In genomic region chr6:75752365-75752764, GRCh38 we compare ENCODE assay signal across 18 cellular contexts. TPM values are rescaled to one million over a fixed set of nuclear protein-coding genes. Genes with fewer than 3 reads are reported as not detected.
DNase-seq lines count a peak whose midpoint lies in the region; ATAC-seq, FAIRE-seq and TF ChIP-seq lines count a peak whose summit lies in the region.
"Had no signal": no experiment of that assay in that cellular context is flagged by ENCODE, and none has a peak within 500 bp of the region (broad histone marks: within the 10 kb centered on the region; RNA-seq: fewer than 3 reads in every experiment).

No MANE protein-coding gene starts in this region.

- no peaks in the 10 kb centered on the region for H4K20me1 ChIP-seq in HepG2 (ENCODE audit: insufficient read depth, low read length)

- TF ChIP-seq RAD21 in HepG2 (CRISPR knock-in tag; IDR thresholded peaks at IDR 0.05): no peak

- TF ChIP-seq POLR2A in HepG2 (IDR thresholded peaks at IDR 0.05; ENCODE audit: insufficient read depth in 1 of 2, low read depth in 2 of 2, low read length in 2 of 2) (no peak), right lobe of liver (IDR thresholded peaks at IDR 0.05) (no peak)

- DNase-seq in HepG2 (ENCODE audit: low spot score): peak; percentile 17
- no peak for DNase-seq in right lobe of liver
- peak; percentile 27 for DNase-seq in astrocyte of the spinal cord (ENCODE audit: low read depth, low spot score)
- no peak for DNase-seq in kidney
- DNase-seq in upper lobe of right lung: no peak
- no peak for DNase-seq in globus pallidus (ENCODE audit: low spot score)
- no peak for DNase-seq in activated naive CD4-positive, alpha-beta T cell treated with anti-CD3 and anti-CD28 coated beads, Interleukin-2, amount 50 U/mL, for 72 hours (ENCODE audit: low spot score in 2 of 2)
- DNase-seq in stimulated activated CD4-positive, alpha-beta T cell treated with anti-CD3 and anti-CD28 coated beads, Interleukin-4, amount 100 ng/mL, for 1 hour: no peak
- DNase-seq: activated T-cell treated with anti-CD3 and anti-CD28 coated beads, Interleukin-2, amount 50 U/mL, for 24 hours; GOT3; NCI-H1105 treated with DMSO at 0.1 percent for 48 hours; NK-92 treated with Interleukin-12 subunit alpha and Interleukin-12 subunit beta, amount 100 ng/mL, for 24 hours; SHP77 treated with DMSO at 0.1 percent for 48 hours; stimulated activated naive CD4-positive, alpha-beta T cell had no signal

- H3K79me2 ChIP-seq in HepG2 (ENCODE audit: insufficient read depth, low read length): peaks cover 2% of the 10 kb centered on the region

- H3K27ac Mint-ChIP-seq in activated naive CD4-positive, alpha-beta T cell treated with anti-CD3 and anti-CD28 coated beads, Interleukin-2, amount 50 U/mL, for 72 hours: no peak overlapping the region
- H3K27ac Mint-ChIP-seq: activated naive CD4-positive, alpha-beta T cell treated with anti-CD3 and anti-CD28 coated beads, Interleukin-2, amount 50 U/mL, for 24 hours; activated T-cell treated with anti-CD3 and anti-CD28 coated beads, Interleukin-2, amount 50 U/mL, for 24 hours; CD14-positive monocyte had no signal

- no peak overlapping the region for H3K27ac ChIP-seq in HepG2 (ENCODE audit: extremely low read length, insufficient read depth, low read length)
- no peak overlapping the region for H3K27ac ChIP-seq in right lobe of liver
- peak overlapping the region; percentile 38 to 78 for H3K27ac ChIP-seq in kidney (ENCODE audit: low read depth in 2 of 2, low read length in 2 of 2)
- H3K27ac ChIP-seq in upper lobe of right lung: peak overlapping the region; percentile 8
- H3K27ac ChIP-seq: parathyroid adenoma had no signal

- BruUV-seq in HepG2 (replicated peaks; lab: Mats Ljungman, UMichigan): no TSS peak

- H3K4me1 ChIP-seq in HepG2 (ENCODE audit: insufficient read depth, low read length) (peaks cover 45% of the 10 kb centered on the region), right lobe of liver (peaks cover 0 to 3% (median 0%) of the 10 kb centered on the region in 4 donors), kidney (ENCODE audit: control insufficient read depth in 1 of 2, insufficient read depth in 1 of 2, low read depth in 1 of 2, low read length in 2 of 2) (peaks cover 3 to 13% of the 10 kb centered on the region in 2 donors), upper lobe of right lung (peaks cover 8% of the 10 kb centered on the region)

- H3K27me3 ChIP-seq in HepG2 (ENCODE audit: control insufficient read depth in 1 of 2, insufficient read depth in 2 of 2, low read length in 2 of 2) (peaks cover 0 to 8% of the 10 kb centered on the region in 2 experiments; a peak in 3 of 5 replicates), right lobe of liver (no peaks in the 10 kb centered on the region), upper lobe of right lung (no peaks in the 10 kb centered on the region)

- H3K36me3 ChIP-seq in HepG2 (replicated peaks in 1 of 2; ENCODE audit: control insufficient read depth in 1 of 2, insufficient read depth in 2 of 2, low read length in 2 of 2) (no peaks in the 10 kb centered on the region), right lobe of liver (no peaks in the 10 kb centered on the region), kidney (ENCODE audit: control insufficient read depth in 1 of 2, insufficient read depth in 2 of 2, low read length in 2 of 2) (no peaks in the 10 kb centered on the region), upper lobe of right lung (no peaks in the 10 kb centered on the region)

- H3K9me3 Mint-ChIP-seq in activated naive CD4-positive, alpha-beta T cell treated with anti-CD3 and anti-CD28 coated beads, Interleukin-2, amount 50 U/mL, for 72 hours: no peaks in the 10 kb centered on the region
- H3K9me3 Mint-ChIP-seq: activated naive CD4-positive, alpha-beta T cell treated with anti-CD3 and anti-CD28 coated beads, Interleukin-2, amount 50 U/mL, for 24 hours; activated T-cell treated with anti-CD3 and anti-CD28 coated beads, Interleukin-2, amount 50 U/mL, for 24 hours had no signal

- TF ChIP-seq CTCF in HepG2 (CRISPR knock-in tag; IDR thresholded peaks at IDR 0.05) (no peak), right lobe of liver (IDR thresholded peaks at IDR 0.05) (no peak), astrocyte of the spinal cord (IDR thresholded peaks at IDR 0.05; ENCODE audit: low read depth, low read length) (no peak), kidney (IDR thresholded peaks at IDR 0.05; ENCODE audit: borderline replicate concordance, extremely low read depth, insufficient read depth) (no peak), upper lobe of right lung (IDR thresholded peaks at IDR 0.05) (no peak)

- FAIRE-seq in HepG2 (lab: Jason Lieb, UNC) (no peak), kidney (lab: Jason Lieb, UNC) (no peak)
- FAIRE-seq: A204.1 had no signal

- in situ Hi-C loops in HepG2 (cut with HindIII; ENCODE audit: extremely low pct_ligation_motif_present, low pct_unique_long_range_greater_than_20kb) (no loop called here), astrocyte of the spinal cord (cut with HindIII; ENCODE audit: low sequenced_read_pairs) (no loop called here)

- POLR2A ChIA-PET in HepG2 (lab: Yijun Ruan, JAX): no interaction called here

- ATAC-seq in HepG2 (no peak), right lobe of liver (no peak), upper lobe of right lung (no peak)
- no peak for ATAC-seq in activated naive CD4-positive, alpha-beta T cell treated with anti-CD3 and anti-CD28 coated beads, Interleukin-2, amount 50 U/mL, for 72 hours

- no peak overlapping the region for H2AFZ ChIP-seq in HepG2 (ENCODE audit: low read length)
- H2AFZ ChIP-seq: parathyroid adenoma had no signal

- WGBS in HepG2 (ENCODE audit: low lambda C conversion rate): 30% methylated on average over 3 of the region's 3 CpGs
- 53% methylated on average over 3 of the region's 3 CpGs for WGBS in right lobe of liver (ENCODE audit: insufficient coverage, low coverage, low lambda C conversion rate, missing lambda C conversion rate)

- intact Hi-C loops in HepG2 (cut with micrococcal nuclease; ENCODE audit: unreplicated experiment): no loop called here
- intact Hi-C loops in right lobe of liver (cut with DNase I): no loop called here
- intact Hi-C loops in kidney (cut with DNase I): no loop called here
- intact Hi-C loops in upper lobe of right lung (cut with DNase I): no loop called here

- peaks cover 0 to 5% of the 10 kb centered on the region in 2 donors for H3K36me3 Mint-ChIP-seq in activated naive CD4-positive, alpha-beta T cell treated with anti-CD3 and anti-CD28 coated beads, Interleukin-2, amount 50 U/mL, for 72 hours

- peak overlapping the region; percentile 32; the same call in 1 of the 2 replicates for H3K4me2 ChIP-seq in HepG2 (ENCODE audit: low read depth, low read length)

- no peak overlapping the region for H3K4me3 ChIP-seq in HepG2 (replicated peaks in 1 of 3; ENCODE audit: insufficient read depth in 1 of 3, low read depth in 2 of 3, low read length in 3 of 3)
- no peak overlapping the region for H3K4me3 ChIP-seq in right lobe of liver
- no peak overlapping the region for H3K4me3 ChIP-seq in astrocyte of the spinal cord (ENCODE audit: low read depth, low read length)
- H3K4me3 ChIP-seq in kidney (ENCODE audit: low read length in 2 of 2): peak overlapping the region; percentile 45 to 51
- no peak overlapping the region for H3K4me3 ChIP-seq in upper lobe of right lung

- TF ChIP-seq EP300 in HepG2 (IDR thresholded peaks at IDR 0.05; ENCODE audit: low read depth in 2 of 2, low read length in 2 of 2) (no peak), HepG2 (CRISPR knock-in tag; IDR thresholded peaks at IDR 0.05; ENCODE audit: borderline replicate concordance) (no peak)

- CTCF ChIA-PET in HepG2 (lab: Yijun Ruan, JAX; ENCODE audit: low intra/inter-chr PET ratio, low total read pairs): no interaction called here

- no peak overlapping the region for H3K9ac ChIP-seq in HepG2 (ENCODE audit: insufficient read depth, low read depth, low read length)
- peak overlapping the region in 1 of 2 donors; percentile 28 for H3K9ac ChIP-seq in kidney (ENCODE audit: low read length in 2 of 2)
- H3K9ac ChIP-seq: parathyroid adenoma had no signal

- H3K9me3 ChIP-seq in HepG2 (ENCODE audit: low read length) (no peaks in the 10 kb centered on the region), right lobe of liver (no peaks in the 10 kb centered on the region), kidney (ENCODE audit: control insufficient read depth in 1 of 2, low read length in 2 of 2) (no peaks in the 10 kb centered on the region), upper lobe of right lung (no peaks in the 10 kb centered on the region)

TF ChIP-seq in HepG2, 621 proteins besides CTCF, POLR2A, EP300 and RAD21:
- TF ChIP-seq SIX4 (CRISPR knock-in tag; IDR thresholded peaks at IDR 0.05): no peak

RNA-seq across cellular contexts. Expression of gene MYO6, which starts 3.3 kb away (rescaled TPM):
- 5.4 and 13.1 TPM in 2 replicates for total RNA-seq in HepG2 (2016; rRNA removed; fragmentation: Illumina TruSeq; extraction: Trizol)
- total RNA-seq in HepG2 (2016; cell fraction: cytosol; rRNA removed; fragmentation: Illumina TruSeq; extraction: Trizol; ENCODE audit: low read depth): 0.51 and 0.79 TPM in 2 replicates
- 5.6 and 10.9 TPM in 2 replicates for total RNA-seq in HepG2 (2016; cell fraction: insoluble cytoplasmic fraction; rRNA removed; fragmentation: Illumina TruSeq; extraction: Trizol)
- 1.4 and 1.8 TPM in 2 replicates for total RNA-seq in HepG2 (2016; cell fraction: membrane; rRNA removed; fragmentation: Illumina TruSeq; extraction: Trizol)
- total RNA-seq in HepG2 (2016; cell fraction: nucleus; rRNA removed; fragmentation: Illumina TruSeq; extraction: Trizol): 12.2 and 12.6 TPM in 2 replicates
- 7.5 and 9.5 TPM in 2 replicates for polyA plus RNA-seq in HepG2 (2011; rRNA removed)
- 2.9 and 6.1 TPM in 2 replicates for polyA plus RNA-seq in HepG2 (2011; cell fraction: cytosol; rRNA removed)
- polyA plus RNA-seq in HepG2 (2011; cell fraction: nucleus; rRNA removed): 13.8 and 22.1 TPM in 2 replicates
- 14.2 and 16.8 TPM in 2 replicates for polyA plus RNA-seq in HepG2 (2012)
- polyA plus RNA-seq in HepG2 (2016; cell fraction: cytosol; fragmentation: Illumina TruSeq; extraction: Trizol; ENCODE audit: low read depth): 0.17 and 0.19 TPM in 2 replicates
- polyA plus RNA-seq in HepG2 (2016; cell fraction: insoluble cytoplasmic fraction; fragmentation: Illumina TruSeq; extraction: Trizol; ENCODE audit: low read depth): 13.2 and 14.1 TPM in 2 replicates
- polyA plus RNA-seq in HepG2 (2016; cell fraction: membrane; fragmentation: Illumina TruSeq; extraction: Trizol; ENCODE audit: low read depth): 0.60 and 1.2 TPM in 2 replicates
- polyA plus RNA-seq in HepG2 (2016; cell fraction: nucleus; fragmentation: Illumina TruSeq; extraction: Trizol; ENCODE audit: insufficient read depth, low read depth): 20.2 and 22.0 TPM in 2 replicates
- 2.9 and 3.1 TPM in 2 replicates for polyA minus RNA-seq in HepG2 (2011; rRNA and poly(A)+ RNA removed; ENCODE audit: low replicate concordance)
- polyA minus RNA-seq in HepG2 (2011; cell fraction: cytosol; rRNA and poly(A)+ RNA removed): 4.7 and 6.7 TPM in 2 replicates
- polyA minus RNA-seq in HepG2 (2011; cell fraction: nucleus; rRNA and poly(A)+ RNA removed): 20.7 and 33.1 TPM in 2 replicates
- 10 to 100 TPM; 16.0 to 28.3 (median 18.3) TPM for total RNA-seq in right lobe of liver
- 114 TPM for total RNA-seq in kidney
- polyA plus RNA-seq in kidney (ENCODE audit: insufficient read depth, low read depth, low replicate concordance): 32.0 TPM
- total RNA-seq in upper lobe of right lung: 66.2 TPM
- total RNA-seq in activated naive CD4-positive, alpha-beta T cell treated with anti-CD3 and anti-CD28 coated beads, Interleukin-2, amount 50 U/mL, for 72 hours: 1 to 10 TPM in 1 of 2 donors, under 1 TPM in 1; 0.62 to 2.0 TPM
- polyA plus RNA-seq: CD14-positive monocyte had no signal

Comparison
In these comparisons a context has a peak if more than half of its experiments do, and no peak if none do; other contexts are left out.
1. DNase-seq: peak in HepG2 (single experiment) and astrocyte of the spinal cord (single experiment); none in right lobe of liver (0 of 3), kidney (single experiment), upper lobe of right lung (single experiment), globus pallidus (single experiment), activated naive CD4-positive, alpha-beta T cell treated with anti-CD3 and anti-CD28 coated beads, Interleukin-2, amount 50 U/mL, for 72 hours (0 of 2) and stimulated activated CD4-positive, alpha-beta T cell treated with anti-CD3 and anti-CD28 coated beads, Interleukin-4, amount 100 ng/mL, for 1 hour (single experiment).
2. H3K27ac ChIP-seq: peak in kidney (2 of 2) and upper lobe of right lung (single experiment); none in HepG2 (single experiment) and right lobe of liver (0 of 3).
3. H3K4me3 ChIP-seq: peak in kidney (2 of 2); none in HepG2 (0 of 3), right lobe of liver (0 of 3), astrocyte of the spinal cord (single experiment) and upper lobe of right lung (single experiment).